ENCODE assay signal across 1 cellular context in the genomic region with DNA sequence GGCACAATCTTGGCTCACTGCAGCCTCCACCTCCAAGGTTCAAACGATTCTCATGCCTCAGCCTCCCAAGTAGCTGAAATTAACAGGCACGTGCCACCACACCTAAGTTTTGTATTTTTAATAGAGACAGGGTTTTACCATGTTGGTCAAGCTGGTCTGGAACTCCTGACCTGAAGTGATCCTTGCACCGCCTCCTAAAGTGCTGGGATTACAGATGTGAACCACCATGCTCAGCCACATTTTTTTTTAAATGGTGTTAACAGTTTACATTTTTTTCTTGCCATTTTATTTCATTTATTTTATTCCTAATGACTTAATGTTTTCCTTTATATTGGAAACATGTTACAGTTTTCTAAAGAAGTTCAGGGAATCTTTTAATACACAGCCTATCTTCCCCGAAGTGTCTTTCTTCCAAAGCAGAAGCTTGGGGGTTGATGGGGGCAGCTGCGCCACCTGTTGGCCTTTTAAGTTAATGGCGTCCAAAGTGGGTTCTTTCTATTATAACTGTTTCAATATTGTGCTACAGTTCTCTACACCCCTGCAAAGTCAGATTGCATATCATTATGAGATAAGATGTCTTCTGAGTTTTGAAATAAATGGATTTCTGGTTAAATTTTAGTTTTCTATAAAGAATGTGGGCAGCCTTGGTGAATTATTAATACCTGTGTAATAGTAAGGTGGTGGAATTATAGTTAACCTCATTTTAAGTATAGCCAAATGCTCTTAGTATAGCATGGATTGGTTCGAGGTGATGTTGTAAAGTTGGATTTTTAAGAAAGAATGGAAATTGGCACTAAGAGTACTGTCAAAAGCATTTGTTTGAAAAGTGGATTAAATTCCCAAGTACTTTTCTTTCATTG.
TF ChIP-seq lines count a peak whose summit lies in the region.

No MANE protein-coding gene starts in this region.

TF ChIP-seq in K562, 482 proteins besides CTCF, POLR2A, EP300 and RAD21 (continued from another document):
- TF ChIP-seq, protein P1, sequence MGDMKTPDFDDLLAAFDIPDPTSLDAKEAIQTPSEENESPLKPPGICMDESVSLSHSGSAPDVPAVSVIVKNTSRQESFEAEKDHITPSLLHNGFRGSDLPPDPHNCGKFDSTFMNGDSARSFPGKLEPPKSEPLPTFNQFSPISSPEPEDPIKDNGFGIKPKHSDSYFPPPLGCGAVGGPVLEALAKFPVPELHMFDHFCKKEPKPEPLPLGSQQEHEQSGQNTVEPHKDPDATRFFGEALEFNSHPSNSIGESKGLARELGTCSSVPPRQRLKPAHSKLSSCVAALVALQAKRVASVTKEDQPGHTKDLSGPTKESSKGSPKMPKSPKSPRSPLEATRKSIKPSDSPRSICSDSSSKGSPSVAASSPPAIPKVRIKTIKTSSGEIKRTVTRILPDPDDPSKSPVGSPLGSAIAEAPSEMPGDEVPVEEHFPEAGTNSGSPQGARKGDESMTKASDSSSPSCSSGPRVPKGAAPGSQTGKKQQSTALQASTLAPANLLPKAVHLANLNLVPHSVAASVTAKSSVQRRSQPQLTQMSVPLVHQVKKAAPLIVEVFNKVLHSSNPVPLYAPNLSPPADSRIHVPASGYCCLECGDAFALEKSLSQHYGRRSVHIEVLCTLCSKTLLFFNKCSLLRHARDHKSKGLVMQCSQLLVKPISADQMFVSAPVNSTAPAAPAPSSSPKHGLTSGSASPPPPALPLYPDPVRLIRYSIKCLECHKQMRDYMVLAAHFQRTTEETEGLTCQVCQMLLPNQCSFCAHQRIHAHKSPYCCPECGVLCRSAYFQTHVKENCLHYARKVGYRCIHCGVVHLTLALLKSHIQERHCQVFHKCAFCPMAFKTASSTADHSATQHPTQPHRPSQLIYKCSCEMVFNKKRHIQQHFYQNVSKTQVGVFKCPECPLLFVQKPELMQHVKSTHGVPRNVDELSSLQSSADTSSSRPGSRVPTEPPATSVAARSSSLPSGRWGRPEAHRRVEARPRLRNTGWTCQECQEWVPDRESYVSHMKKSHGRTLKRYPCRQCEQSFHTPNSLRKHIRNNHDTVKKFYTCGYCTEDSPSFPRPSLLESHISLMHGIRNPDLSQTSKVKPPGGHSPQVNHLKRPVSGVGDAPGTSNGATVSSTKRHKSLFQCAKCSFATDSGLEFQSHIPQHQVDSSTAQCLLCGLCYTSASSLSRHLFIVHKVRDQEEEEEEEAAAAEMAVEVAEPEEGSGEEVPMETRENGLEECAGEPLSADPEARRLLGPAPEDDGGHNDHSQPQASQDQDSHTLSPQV (IDR thresholded peaks at IDR 0.05): 0 out of 2 replicates have a peak, but pooled peaks have one; percentile 34
- TF ChIP-seq SMC3 (conservative IDR thresholded peaks at IDR 0.05; ENCODE audit: insufficient read depth, low read depth, low read length): peak; percentile 81
- 0 out of 2 replicates have a peak, but pooled peaks have one; percentile 23 for TF ChIP-seq POLR2H (tag; IDR thresholded peaks at IDR 0.05; ENCODE audit: low read depth)
- 0 out of 2 replicates have a peak, but pooled peaks have one; percentile 20 for TF ChIP-seq ARID2 (IDR thresholded peaks at IDR 0.05)
- TF ChIP-seq, protein P2, sequence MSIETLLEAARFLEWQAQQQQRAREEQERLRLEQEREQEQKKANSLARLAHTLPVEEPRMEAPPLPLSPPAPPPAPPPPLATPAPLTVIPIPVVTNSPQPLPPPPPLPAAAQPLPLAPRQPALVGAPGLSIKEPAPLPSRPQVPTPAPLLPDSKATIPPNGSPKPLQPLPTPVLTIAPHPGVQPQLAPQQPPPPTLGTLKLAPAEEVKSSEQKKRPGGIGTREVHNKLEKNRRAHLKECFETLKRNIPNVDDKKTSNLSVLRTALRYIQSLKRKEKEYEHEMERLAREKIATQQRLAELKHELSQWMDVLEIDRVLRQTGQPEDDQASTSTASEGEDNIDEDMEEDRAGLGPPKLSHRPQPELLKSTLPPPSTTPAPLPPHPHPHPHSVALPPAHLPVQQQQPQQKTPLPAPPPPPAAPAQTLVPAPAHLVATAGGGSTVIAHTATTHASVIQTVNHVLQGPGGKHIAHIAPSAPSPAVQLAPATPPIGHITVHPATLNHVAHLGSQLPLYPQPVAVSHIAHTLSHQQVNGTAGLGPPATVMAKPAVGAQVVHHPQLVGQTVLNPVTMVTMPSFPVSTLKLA (conservative IDR thresholded peaks at IDR 0.05): 0 out of 4 replicates have a peak, but pooled peaks of 1 of the 2 experiments have one; percentile 16
- TF ChIP-seq YY1 (IDR thresholded peaks at IDR 0.05; ENCODE audit: borderline replicate concordance in 1 of 3, control insufficient read depth in 1 of 3, extremely low read depth in 1 of 3, insufficient read depth in 3 of 3, insufficient read length in 1 of 3, insufficient replicate concordance in 2 of 3, low read depth in 1 of 3, low read length in 2 of 3): peak in 2 of 3 experiments; percentile 61 to 71
TF ChIP-seq in K562: peak in this region for 8.
